25 cellular contexts compared by ENCODE assay signal in the genomic region with DNA sequence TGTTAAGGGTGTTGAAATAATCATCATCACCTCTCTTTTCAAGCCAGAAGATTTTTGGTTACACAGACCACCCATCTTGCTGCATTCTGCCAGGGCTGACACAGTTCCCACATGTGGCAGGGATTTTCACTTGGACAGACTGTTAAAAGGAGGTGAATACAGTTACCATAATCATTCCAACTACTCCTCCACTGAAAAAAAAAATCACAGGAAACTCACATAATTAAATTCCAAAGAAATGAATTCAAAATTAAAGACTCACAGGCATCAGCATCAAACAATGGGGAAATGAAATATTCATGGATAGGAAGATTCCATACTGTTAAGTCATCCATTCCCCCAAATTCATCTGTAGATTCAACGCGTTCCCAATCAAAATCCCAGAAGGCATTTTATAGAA.
"Had no signal": no experiment of that assay in that cellular context is flagged by ENCODE, and none has a peak within 500 bp of the region (broad histone marks: within the 10 kb centered on the region; RNA-seq: fewer than 3 reads in every experiment).

No MANE protein-coding gene starts in this region.

- H3K9me3 ChIP-seq: adrenal gland, breast epithelium, Peyer's patch had no signal

- H3K9me3 Mint-ChIP-seq: activated CD4-positive, alpha-beta memory T cell treated with anti-CD3 and anti-CD28 coated beads, Interleukin-2, amount 10 ng/mL, durations not matched to agents 7 days and 5 days; activated naive CD8-positive, alpha-beta T cell treated with anti-CD3 and anti-CD28 coated beads, Interleukin-2, amount 10 ng/mL, durations not matched to agents 7 days and 5 days; activated T-cell treated with anti-CD3 and anti-CD28 coated beads, Interleukin-2, amount 50 U/mL, for 72 hours; T-cell had no signal

- H3K4me1 ChIP-seq: Peyer's patch had no signal

- H3K36me3 Mint-ChIP-seq: activated naive CD8-positive, alpha-beta T cell treated with anti-CD3 and anti-CD28 coated beads, Interleukin-2, amount 10 ng/mL, durations not matched to agents 7 days and 5 days; T-cell had no signal

- H3K27ac Mint-ChIP-seq: activated CD4-positive, alpha-beta memory T cell treated with anti-CD3 and anti-CD28 coated beads, Interleukin-2, amount 10 ng/mL, durations not matched to agents 7 days and 5 days; activated CD4-positive, alpha-beta T cell treated with anti-CD3 and anti-CD28 coated beads for 36 hours; activated naive CD8-positive, alpha-beta T cell treated with anti-CD3 and anti-CD28 coated beads, Interleukin-2, amount 10 ng/mL, durations not matched to agents 7 days and 5 days; activated T-cell treated with anti-CD3 and anti-CD28 coated beads, Interleukin-2, amount 50 U/mL, for 72 hours; T-cell had no signal

- H3K4me3 Mint-ChIP-seq: activated CD4-positive, alpha-beta memory T cell treated with anti-CD3 and anti-CD28 coated beads, Interleukin-2, amount 10 ng/mL, durations not matched to agents 7 days and 5 days; activated CD4-positive, alpha-beta T cell treated with anti-CD3 and anti-CD28 coated beads for 36 hours; activated naive CD8-positive, alpha-beta T cell treated with anti-CD3 and anti-CD28 coated beads, Interleukin-2, amount 10 ng/mL, durations not matched to agents 7 days and 5 days; activated T-cell treated with anti-CD3 and anti-CD28 coated beads, Interleukin-2, amount 50 U/mL, for 72 hours; T-cell had no signal

- H3K27ac ChIP-seq: adrenal gland, breast epithelium, Peyer's patch, RWPE1, VCaP had no signal

- H3K4me3 ChIP-seq: adrenal gland, breast epithelium, K562, Peyer's patch had no signal

- DNase-seq: activated CD4-positive, alpha-beta memory T cell treated with anti-CD3 and anti-CD28 coated beads, Interleukin-2, amount 10 ng/mL, durations not matched to agents 7 days and 5 days; activated CD4-positive, alpha-beta T cell treated with anti-CD3 and anti-CD28 coated beads for 36 hours; activated CD4-positive, alpha-beta T cell treated with anti-CD3 and anti-CD28 coated beads, Interleukin-2, amount 50 U/mL, for 1 hour; activated naive CD4-positive, alpha-beta T cell treated with anti-CD3 and anti-CD28 coated beads, Interleukin-2, amount 50 U/mL, for 16 hours; activated naive CD8-positive, alpha-beta T cell treated with anti-CD3 and anti-CD28 coated beads, Interleukin-2, amount 10 ng/mL, durations not matched to agents 7 days and 5 days; activated T-cell treated with anti-CD3 and anti-CD28 coated beads for 4 hours; activated T-cell treated with anti-CD3 and anti-CD28 coated beads, Interleukin-2, amount 50 U/mL, for 72 hours; adrenal gland; anterior cingulate cortex; caudate nucleus; Karpas-422; NCI-H1048; NCI-H146; NCI-H187 treated with DMSO at 0.1 percent for 48 hours; NCI-H2081 treated with DMSO at 0.1 percent for 48 hours; NCI-H446; NCI-H524; Peyer's patch; Right ventricle myocardium superior; T-cell; T-helper 2 cell had no signal

- ATAC-seq: activated CD4-positive, alpha-beta T cell treated with anti-CD3 and anti-CD28 coated beads for 36 hours; activated T-cell treated with anti-CD3 and anti-CD28 coated beads, Interleukin-2, amount 50 U/mL, for 72 hours; K562; T-cell had no signal

- H3K27me3 ChIP-seq: adrenal gland, breast epithelium, Peyer's patch had no signal

- H3K36me3 ChIP-seq: adrenal gland, breast epithelium, Peyer's patch had no signal
